8 cellular contexts compared by ENCODE assay signal in the genomic region with DNA sequence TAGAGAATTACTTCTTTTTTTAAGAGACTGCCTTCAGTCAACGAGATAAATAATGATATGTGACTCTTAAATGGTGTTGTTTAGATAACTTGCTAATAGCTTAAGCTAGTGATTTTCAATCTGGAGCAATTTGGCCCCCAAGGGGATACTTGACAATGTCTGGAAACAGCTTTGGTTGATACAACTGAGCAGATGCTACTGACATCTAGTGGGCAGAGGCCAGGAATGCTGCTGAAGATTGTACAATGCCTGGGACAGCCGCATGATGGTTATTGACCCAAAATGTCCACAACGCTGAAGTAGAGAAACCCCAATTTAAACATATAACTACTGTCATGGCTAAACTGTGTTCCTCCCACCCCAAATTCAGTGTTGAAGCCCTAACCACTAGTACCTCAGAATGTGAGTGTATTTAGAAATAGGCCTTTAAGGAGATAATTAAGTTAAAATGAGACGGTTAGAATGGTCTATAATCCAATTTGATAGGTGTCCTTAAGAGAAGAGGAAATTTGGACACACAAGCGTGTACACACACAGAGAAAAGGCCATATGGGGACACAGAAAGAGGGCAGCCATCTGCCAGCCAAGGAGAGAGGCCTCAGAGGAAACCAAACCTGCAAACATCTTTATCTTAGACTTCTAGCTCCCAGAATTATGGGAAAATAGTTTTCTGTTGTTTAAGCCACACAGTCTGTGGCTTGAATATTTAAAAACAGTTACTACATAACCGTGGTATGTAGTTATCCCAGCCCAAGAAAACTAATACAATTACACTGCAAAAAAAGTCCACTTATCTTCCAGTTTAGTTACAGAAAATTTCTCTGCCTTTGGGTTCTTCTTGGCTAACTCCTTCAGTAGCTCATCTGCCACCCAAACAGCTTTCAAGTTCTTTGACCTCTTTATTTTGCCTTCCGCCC. TPM values are rescaled to one million over a fixed set of nuclear protein-coding genes. Genes with fewer than 3 reads are reported as not detected.
A peak's percentile ranks its signal among the peaks of the same experiment; 100 is the strongest.
DNase-seq lines count a peak whose midpoint lies in the region; ATAC-seq and TF ChIP-seq lines count a peak whose summit lies in the region.

No MANE protein-coding gene starts in this region.

- ATAC-seq in HG02642 (IDR thresholded peaks at IDR 0.05; ENCODE audit: poor library complexity, unreplicated experiment) (peak; percentile 99), right cardiac atrium (peak; percentile 95 to 96), gastrocnemius medialis (peak; percentile 83 to 86)

- H3K27ac ChIP-seq in 22Rv1 (no peak overlapping the region), SK-N-SH (ENCODE audit: low read depth in 2 of 2, low read length in 1 of 2) (peak overlapping the region; percentile 64 to 72), adrenal gland (peak overlapping the region in 1 of 5 donors; percentile 24), right cardiac atrium (ENCODE audit: low read length) (no peak overlapping the region), gastrocnemius medialis (no peak overlapping the region)

- peak; percentile 88 for TF ChIP-seq RAD21 in SK-N-SH (IDR thresholded peaks at IDR 0.05; ENCODE audit: low read length)

- H3K9ac ChIP-seq in SK-N-SH: peak overlapping the region; percentile 27; the same call in 1 of the 2 replicates

- H3K36me3 ChIP-seq in SK-N-SH (replicated peaks in 1 of 2; ENCODE audit: control insufficient read depth in 1 of 2, insufficient read depth in 2 of 2, low read length in 1 of 2) (peaks cover 3 to 5% of the 10 kb centered on the region in 2 experiments), adrenal gland (replicated peaks in 1 of 2) (peaks cover 0 to 4% of the 10 kb centered on the region in 2 donors), gastrocnemius medialis (no peaks in the 10 kb centered on the region)

- H3K9me3 ChIP-seq in SK-N-SH (no peaks in the 10 kb centered on the region), adrenal gland (replicated peaks in 1 of 3) (no peaks in the 10 kb centered on the region), right cardiac atrium (ENCODE audit: control insufficient read depth, low read length) (no peaks in the 10 kb centered on the region), gastrocnemius medialis (no peaks in the 10 kb centered on the region)

- no peaks in the 10 kb centered on the region for H3F3A ChIP-seq in SK-N-SH (replicated peaks; ENCODE audit: insufficient read depth)

- H3K4me3 ChIP-seq in SK-N-SH (ENCODE audit: low read depth in 2 of 2, low read length in 1 of 2) (peak overlapping the region in 1 of 2 experiments; percentile 16; a peak in 1 of 4 replicates), adrenal gland (no peak overlapping the region), right cardiac atrium (ENCODE audit: low read length) (no peak overlapping the region), gastrocnemius medialis (no peak overlapping the region)

- no peak for TF ChIP-seq POLR2A in adrenal gland (IDR thresholded peaks at IDR 0.05)
- no peak for TF ChIP-seq POLR2A in gastrocnemius medialis (IDR thresholded peaks at IDR 0.05)

- peak; percentile 10 for DNase-seq in NCI-H1048 (lab: John Stamatoyannopoulos, UW)
- peak; percentile 51 for DNase-seq in SK-N-SH
- DNase-seq in adrenal gland: peak; percentile 61 to 89 (median 68)
- DNase-seq in right cardiac atrium: peak; percentile 48 to 83 (median 63)
- peak; percentile 17 to 40 for DNase-seq in gastrocnemius medialis

- H3K27me3 ChIP-seq in SK-N-SH (ENCODE audit: insufficient read depth): no peaks in the 10 kb centered on the region
- no peaks in the 10 kb centered on the region for H3K27me3 ChIP-seq in adrenal gland
- H3K27me3 ChIP-seq in right cardiac atrium (ENCODE audit: control insufficient read depth, insufficient read depth): no peaks in the 10 kb centered on the region
- H3K27me3 ChIP-seq in gastrocnemius medialis: no peaks in the 10 kb centered on the region

- CTCF ChIA-PET in SK-N-SH (lab: Yijun Ruan, JAX): interaction anchor here (0.6 to 13.0 kb wide), 41 partner anchors 8 to 1099 kb away, joined by 3 to 328 read pairs (median 3); partner anchors contain the start of genes DOP1A, PGM3, PRSS35 and RWDD2A

- no peaks in the 10 kb centered on the region for H3K9me2 ChIP-seq in SK-N-SH

- in situ Hi-C loops in gastrocnemius medialis (cut with MboI; ENCODE audit: low sequenced_read_pairs in 4 of 4): no loop called here

- no peaks in the 10 kb centered on the region for H3K79me2 ChIP-seq in SK-N-SH (ENCODE audit: insufficient read depth)

- H4K20me1 ChIP-seq in SK-N-SH (ENCODE audit: insufficient read depth): no peaks in the 10 kb centered on the region

- peaks cover 6 to 9% of the 10 kb centered on the region in 2 experiments; a peak in 3 of 4 replicates for H3K4me1 ChIP-seq in SK-N-SH (ENCODE audit: control insufficient read depth in 1 of 2, insufficient read depth in 2 of 2, low read depth in 1 of 2, low read length in 1 of 2)
- H3K4me1 ChIP-seq in adrenal gland (replicated peaks in 1 of 2): peaks cover 0 to 12% of the 10 kb centered on the region in 2 donors
- H3K4me1 ChIP-seq in right cardiac atrium (ENCODE audit: control insufficient read depth, insufficient read depth, low read length): no peaks in the 10 kb centered on the region
- peaks cover 7% of the 10 kb centered on the region in 2 donors for H3K4me1 ChIP-seq in gastrocnemius medialis

- POLR2A ChIA-PET in SK-N-SH (lab: Yijun Ruan, JAX): interaction anchor here (0.7 to 1.7 kb wide), 2 partner anchors 148 to 150 kb away, joined by 5 to 8 read pairs; partner anchors contain the start of genes DOP1A and UBE3D

- peak overlapping the region; percentile 52; the same call in 1 of the 2 replicates for H2AFZ ChIP-seq in SK-N-SH (ENCODE audit: low read depth)

- peak overlapping the region; percentile 24; the same call in 1 of the 2 replicates for H3K4me2 ChIP-seq in SK-N-SH

- 25% methylated on average over 7 of the region's 7 CpGs for WGBS in SK-N-SH (ENCODE audit: low lambda C conversion rate)
- WGBS in adrenal gland, 4 donors: 29 to 39% (median 30%) methylated on average over 7 of the region's 7 CpGs
- 23% methylated on average over 7 of the region's 7 CpGs for WGBS in right cardiac atrium

- TF ChIP-seq CTCF in 22Rv1 (IDR thresholded peaks at IDR 0.05): peak; percentile 93
- TF ChIP-seq CTCF in GM12874 (IDR thresholded peaks at IDR 0.05; ENCODE audit: insufficient read depth, low read depth, low read length): peak; percentile 79
- TF ChIP-seq CTCF in SK-N-SH (IDR thresholded peaks at IDR 0.05): peak; percentile 95
- peak; percentile 68 to 87 (median 78) for TF ChIP-seq CTCF in adrenal gland (IDR thresholded peaks at IDR 0.05)
- TF ChIP-seq CTCF in gastrocnemius medialis (IDR thresholded peaks at IDR 0.05 in 4 of 5, conservative IDR thresholded peaks at IDR 0.05 in 1 of 5): peak in 4 of 5 experiments; percentile 40 to 76 (median 58)

- intact Hi-C loops in adrenal gland (cut with DNase I) (loop anchor here (10.0 kb wide), 1 partner anchor 151 kb away; the partner anchor contains the start of genes DOP1A (in 2 of the 2) and UBE3D (in 2 of the 2)), right cardiac atrium (cut with DNase I) (loop anchor here in 1 of 4 donors (5.0 kb wide), 1 partner anchor 148 kb away; the partner anchor contains the start of genes DOP1A and UBE3D), gastrocnemius medialis (cut with DNase I; ENCODE audit: low total_unique reads) (loop anchor here (1.0 kb wide), 1 partner anchor 148 kb away; the partner anchor contains the start of gene DOP1A)

- no peak for TF ChIP-seq EP300 in SK-N-SH (IDR thresholded peaks at IDR 0.05; ENCODE audit: borderline replicate concordance in 1 of 2, low read depth in 1 of 2, low read length in 1 of 2)

TF ChIP-seq in SK-N-SH, 30 proteins besides CTCF, POLR2A, EP300 and RAD21 (continues in another document):
- TF ChIP-seq CHD2 (IDR thresholded peaks at IDR 0.05; ENCODE audit: low read length, partially characterized antibody) (peak; percentile 62), MXI1 (IDR thresholded peaks at IDR 0.05; ENCODE audit: low read depth, low read length) (0 out of 2 replicates have a peak, but pooled peaks have one; percentile 46), ELF1 (IDR thresholded peaks at IDR 0.05) (no peak), GATA2 (CRISPR knock-in tag; IDR thresholded peaks at IDR 0.05) (no peak), YY1 (IDR thresholded peaks at IDR 0.05; ENCODE audit: low read depth) (0 out of 2 replicates have a peak, but pooled peaks have one; percentile 29), GABPA (IDR thresholded peaks at IDR 0.05; ENCODE audit: low read depth) (no peak), SMC3 (IDR thresholded peaks at IDR 0.05; ENCODE audit: low read depth, low read length) (peak; percentile 89), NFIC (IDR thresholded peaks at IDR 0.05; ENCODE audit: borderline replicate concordance) (no peak), POLR2AphosphoS5 (IDR thresholded peaks at IDR 0.05; ENCODE audit: low read depth, low read length) (no peak)

RNA-seq across cellular contexts. Expression of gene RWDD2A, which starts 22.2 kb away (rescaled TPM):
- 3.4 and 5.8 TPM in 2 replicates for polyA plus RNA-seq in SK-N-SH (2012; rRNA removed)
- polyA plus RNA-seq in SK-N-SH (2012; cell fraction: cytosol; rRNA removed): 4.3 and 4.9 TPM in 2 replicates
- polyA plus RNA-seq in SK-N-SH (2012; cell fraction: nucleus; rRNA removed): 6.1 and 12.4 TPM in 2 replicates
- 10 to 100 TPM in 1 of 8 donors, 1 to 10 TPM in 7; 4.6 to 12.0 (median 8.4) TPM for total RNA-seq in adrenal gland
- 10 to 100 TPM in 1 of 3 donors, 1 to 10 TPM in 2; 6.7 to 18.3 (median 7.3) TPM for polyA plus RNA-seq in adrenal gland
- 1 to 10 TPM; 4.3 to 6.3 (median 5.7) TPM for total RNA-seq in right cardiac atrium
- polyA plus RNA-seq in right cardiac atrium: 3.6 TPM
- 1 to 10 TPM in 3 of 4 donors, under 1 TPM in 1; 0.61 to 1.9 (median 1.2) TPM for total RNA-seq in gastrocnemius medialis

RNA-seq across cellular contexts. Expression of gene PGM3, which starts 22.3 kb away (rescaled TPM):
- 24.2 and 30.2 TPM in 2 replicates for polyA plus RNA-seq in SK-N-SH (2012; rRNA removed)
- polyA plus RNA-seq in SK-N-SH (2012; cell fraction: cytosol; rRNA removed): 28.8 and 30.9 TPM in 2 replicates
- 23.1 and 46.3 TPM in 2 replicates for polyA plus RNA-seq in SK-N-SH (2012; cell fraction: nucleus; rRNA removed)
- total RNA-seq in adrenal gland: 100 to 1,000 TPM in 1 of 8 donors, 10 to 100 TPM in 7; 19.7 to 124 (median 40.4) TPM
- 10 to 100 TPM; 14.7 to 78.5 (median 15.3) TPM for polyA plus RNA-seq in adrenal gland
- total RNA-seq in right cardiac atrium: 10 to 100 TPM; 15.1 to 31.1 (median 18.5) TPM
- polyA plus RNA-seq in right cardiac atrium: 5.8 TPM
- total RNA-seq in gastrocnemius medialis: 10 to 100 TPM in 1 of 4 donors, 1 to 10 TPM in 3; 3.9 to 13.2 (median 8.8) TPM

Comparison
In these comparisons a context has a peak if more than half of its experiments do, and no peak if none do; other contexts are left out.
1. H3K27ac ChIP-seq: peak in SK-N-SH (2 of 2); none in 22Rv1 (single experiment), right cardiac atrium (single experiment) and gastrocnemius medialis (0 of 4).
2. DNase-seq: peak in every context shown above with its lines; median percentile 68 in adrenal gland; 63 in right cardiac atrium; 51 in SK-N-SH; 28 in gastrocnemius medialis; 10 in NCI-H1048.
3. Peak in every context shown above with its lines, with median percentiles within 50 percentile points of each other: CTCF ChIP-seq and ATAC-seq.